Comparison of ENCODE assay signal across 13 cellular contexts in genomic region chr9:127159949-127160610, GRCh38. TPM values are rescaled to one million over a fixed set of nuclear protein-coding genes. Genes with fewer than 3 reads are reported as not detected.
A peak's percentile ranks its signal among the peaks of the same experiment; 100 is the strongest.
DNase-seq lines count a peak whose midpoint lies in the region; ATAC-seq and TF ChIP-seq lines count a peak whose summit lies in the region.
"Had no signal": no experiment of that assay in that cellular context is flagged by ENCODE, and none has a peak within 500 bp of the region (broad histone marks: within the 10 kb centered on the region; RNA-seq: fewer than 3 reads in every experiment).

No MANE protein-coding gene starts in this region.

- no peaks in the 10 kb centered on the region for H3F3A ChIP-seq in GM23338 (replicated peaks; ENCODE audit: low read depth)

- H3K4me3 Mint-ChIP-seq in GM23338 = no peak overlapping the region; the same call in 2 of the 3 replicates
- H3K4me3 Mint-ChIP-seq in activated CD4-positive, alpha-beta memory T cell treated with anti-CD3 and anti-CD28 coated beads for 36 hours = no peak overlapping the region
- H3K4me3 Mint-ChIP-seq: stimulated activated naive CD8-positive, alpha-beta T cell treated with anti-CD3 and anti-CD28 coated beads, Interleukin-15, amount 100 ng/mL, for 72 hours had no signal

- no peak overlapping the region for H3K4me2 ChIP-seq in GM23338
- H3K4me2 ChIP-seq: KMS-11 had no signal

- H3K9me3 ChIP-seq in MG63 = no peaks in the 10 kb centered on the region

- H3K9me2 ChIP-seq in GM23338 (ENCODE audit: insufficient read depth) = no peaks in the 10 kb centered on the region

- TF ChIP-seq CTCF in GM23338 (conservative IDR thresholded peaks at IDR 0.05; ENCODE audit: low read depth in 2 of 2) = no peak

- H3K27me3 ChIP-seq in GM23338 (ENCODE audit: insufficient read depth) = no peaks in the 10 kb centered on the region
- H3K27me3 ChIP-seq in MG63 = no peaks in the 10 kb centered on the region

- POLR2A ChIA-PET in activated CD4-positive, alpha-beta memory T cell treated with anti-CD3 and anti-CD28 coated beads for 36 hours (lab: Charles Lee) = no interaction called here

- H3K36me3 ChIP-seq in GM23338 (ENCODE audit: insufficient read depth) = no peaks in the 10 kb centered on the region
- no peaks in the 10 kb centered on the region for H3K36me3 ChIP-seq in MG63

- no peaks in the 10 kb centered on the region for H3K9me3 Mint-ChIP-seq in GM23338
- H3K9me3 Mint-ChIP-seq in activated CD4-positive, alpha-beta memory T cell treated with anti-CD3 and anti-CD28 coated beads for 36 hours = no peaks in the 10 kb centered on the region
- H3K9me3 Mint-ChIP-seq: stimulated activated naive CD8-positive, alpha-beta T cell treated with anti-CD3 and anti-CD28 coated beads, Interleukin-15, amount 100 ng/mL, for 72 hours had no signal

- H2AFZ ChIP-seq in GM23338 = no peak overlapping the region

- H3K27ac ChIP-seq in GM23338 (ENCODE audit: low read depth) = no peak overlapping the region
- H3K27ac ChIP-seq: KMS-11 had no signal

- H4K20me1 ChIP-seq in GM23338 (replicated peaks; ENCODE audit: insufficient read depth) = no peaks in the 10 kb centered on the region

- H3K79me2 ChIP-seq in GM23338 (replicated peaks; ENCODE audit: insufficient read depth) = no peaks in the 10 kb centered on the region

- no peak overlapping the region for H3K4me3 ChIP-seq in GM23338
- H3K4me3 ChIP-seq in MG63 = no peak overlapping the region

- ATAC-seq in GM23338 (peak; percentile 39), sciatic nerve (peak; percentile 17)
- ATAC-seq: stimulated activated naive CD8-positive, alpha-beta T cell treated with anti-CD3 and anti-CD28 coated beads, Interleukin-15, amount 100 ng/mL, for 72 hours had no signal

- peaks cover 6% of the 10 kb centered on the region for H3K27me3 Mint-ChIP-seq in GM23338 (ENCODE audit: insufficient read depth, low read depth, poor library complexity)
- H3K27me3 Mint-ChIP-seq in activated CD4-positive, alpha-beta memory T cell treated with anti-CD3 and anti-CD28 coated beads for 36 hours = peaks cover 1% of the 10 kb centered on the region
- H3K27me3 Mint-ChIP-seq: stimulated activated naive CD8-positive, alpha-beta T cell treated with anti-CD3 and anti-CD28 coated beads, Interleukin-15, amount 100 ng/mL, for 72 hours had no signal

- peaks cover 19% of the 10 kb centered on the region for H3K4me1 ChIP-seq in GM23338 (ENCODE audit: insufficient read depth)

- no peaks in the 10 kb centered on the region for H3K36me3 Mint-ChIP-seq in GM23338 (ENCODE audit: low read depth)
- no peaks in the 10 kb centered on the region for H3K36me3 Mint-ChIP-seq in activated CD4-positive, alpha-beta memory T cell treated with anti-CD3 and anti-CD28 coated beads for 36 hours

- CTCF ChIA-PET in activated CD4-positive, alpha-beta memory T cell treated with anti-CD3 and anti-CD28 coated beads for 36 hours (lab: Charles Lee) = interaction anchor here (1.0 to 1.1 kb wide), 2 partner anchors 8 to 38 kb away, joined by 3 to 5 read pairs; no protein-coding TSS in a partner anchor

- no peak overlapping the region for H3K27ac Mint-ChIP-seq in GM23338
- no peak overlapping the region for H3K27ac Mint-ChIP-seq in activated CD4-positive, alpha-beta memory T cell treated with anti-CD3 and anti-CD28 coated beads for 36 hours
- H3K27ac Mint-ChIP-seq: stimulated activated naive CD8-positive, alpha-beta T cell treated with anti-CD3 and anti-CD28 coated beads, Interleukin-15, amount 100 ng/mL, for 72 hours had no signal

- DNase-seq in GM23338 (ENCODE audit: low spot score) (no peak), globus pallidus (ENCODE audit: low spot score) (peak; percentile 60), sciatic nerve (ENCODE audit: low spot score) (no peak), MG63 (no peak), D341Med (ENCODE audit: low spot score) (no peak), NCI-H128 (lab: John Stamatoyannopoulos, UW; ENCODE audit: unreplicated experiment) (no peak), NCI-H2081 treated with DMSO at 0.1 percent for 48 hours (lab: John Stamatoyannopoulos, UW) (no peak)
- DNase-seq in activated CD4-positive, alpha-beta memory T cell treated with anti-CD3 and anti-CD28 coated beads for 36 hours = peak; percentile 3
- DNase-seq: activated T-cell treated with anti-CD3 and anti-CD28 coated beads, Interleukin-2, amount 50 U/mL, for 1 hour; NCI-H2029 treated with DMSO at 0.1 percent for 48 hours; SIG-M5; stimulated activated naive CD8-positive, alpha-beta T cell treated with anti-CD3 and anti-CD28 coated beads, Interleukin-15, amount 100 ng/mL, for 72 hours had no signal

- intact Hi-C loops in activated CD4-positive, alpha-beta memory T cell treated with anti-CD3 and anti-CD28 coated beads for 36 hours (cut with micrococcal nuclease) = no loop called here
- intact Hi-C loops in sciatic nerve (cut with DNase I) = no loop called here

- peaks cover 30% of the 10 kb centered on the region for H3K4me1 Mint-ChIP-seq in GM23338
- H3K4me1 Mint-ChIP-seq in activated CD4-positive, alpha-beta memory T cell treated with anti-CD3 and anti-CD28 coated beads for 36 hours (ENCODE audit: low read depth) = peaks cover 29% of the 10 kb centered on the region

TF ChIP-seq in GM23338, 12 proteins besides CTCF, POLR2A, EP300 and RAD21 (continues in another document):
- TF ChIP-seq ZNF331 (CRISPR knock-in tag; IDR thresholded peaks at IDR 0.05; ENCODE audit: low read depth) (no peak), NANOG (IDR thresholded peaks at IDR 0.05; ENCODE audit: borderline replicate concordance) (no peak), EZH2phosphoT487 (IDR thresholded peaks at IDR 0.05; ENCODE audit: unreplicated experiment) (no peak), POLR2AphosphoS5 (IDR thresholded peaks at IDR 0.05; ENCODE audit: low read depth) (no peak), JUNB (IDR thresholded peaks at IDR 0.05; ENCODE audit: unreplicated experiment) (no peak), STAT1 (IDR thresholded peaks at IDR 0.05; ENCODE audit: unreplicated experiment) (no peak), CREB1 (CRISPR knock-in tag; IDR thresholded peaks at IDR 0.05; ENCODE audit: low read depth) (no peak), EZH2 (IDR thresholded peaks at IDR 0.05; ENCODE audit: low read depth, unreplicated experiment) (no peak)
- TF ChIP-seq, protein P1, sequence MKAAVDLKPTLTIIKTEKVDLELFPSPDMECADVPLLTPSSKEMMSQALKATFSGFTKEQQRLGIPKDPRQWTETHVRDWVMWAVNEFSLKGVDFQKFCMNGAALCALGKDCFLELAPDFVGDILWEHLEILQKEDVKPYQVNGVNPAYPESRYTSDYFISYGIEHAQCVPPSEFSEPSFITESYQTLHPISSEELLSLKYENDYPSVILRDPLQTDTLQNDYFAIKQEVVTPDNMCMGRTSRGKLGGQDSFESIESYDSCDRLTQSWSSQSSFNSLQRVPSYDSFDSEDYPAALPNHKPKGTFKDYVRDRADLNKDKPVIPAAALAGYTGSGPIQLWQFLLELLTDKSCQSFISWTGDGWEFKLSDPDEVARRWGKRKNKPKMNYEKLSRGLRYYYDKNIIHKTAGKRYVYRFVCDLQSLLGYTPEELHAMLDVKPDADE (IDR thresholded peaks at IDR 0.05) = no peak

RNA-seq across cellular contexts. Expression of gene ANGPTL2, which starts 37.6 kb away (rescaled TPM):
- total RNA-seq in GM23338 (2014; rRNA removed; shearing (Covaris generic)) = 5.2 and 7.1 TPM in 2 replicates
- 2.9 and 3.1 TPM in 2 replicates for polyA plus RNA-seq in GM23338 (2016; fragmentation: Nextera tagmentation; extraction: Ambion mirVana)
- not detected for total RNA-seq in activated CD4-positive, alpha-beta memory T cell treated with anti-CD3 and anti-CD28 coated beads for 36 hours
- total RNA-seq in sciatic nerve = 46.4 TPM
- 7.1 and 8.1 TPM in 2 replicates for total RNA-seq in MG63 (2014; rRNA removed; shearing (Covaris generic); ENCODE audit: low replicate concordance)

Comparison
In these comparisons a context has a peak if more than half of its experiments do, and no peak if none do; other contexts are left out.
1. DNase-seq: peak in activated CD4-positive, alpha-beta memory T cell treated with anti-CD3 and anti-CD28 coated beads for 36 hours (single experiment) and globus pallidus (single experiment); none in GM23338 (single experiment), sciatic nerve (single experiment), MG63 (single experiment), D341Med (single experiment), NCI-H128 (single experiment) and NCI-H2081 treated with DMSO at 0.1 percent for 48 hours (single experiment).